Comparison of ENCODE assay signal across 13 cellular contexts in genomic region chr5:124718376-124718775, GRCh38. TPM values are rescaled to one million over a fixed set of nuclear protein-coding genes. Genes with fewer than 3 reads are reported as not detected.
A peak's percentile ranks its signal among the peaks of the same experiment; 100 is the strongest.
DNase-seq lines count a peak whose midpoint lies in the region; ATAC-seq, FAIRE-seq and TF ChIP-seq lines count a peak whose summit lies in the region.
"Had no signal": no experiment of that assay in that cellular context is flagged by ENCODE, and none has a peak within 500 bp of the region (broad histone marks: within the 10 kb centered on the region; RNA-seq: fewer than 3 reads in every experiment).

No MANE protein-coding gene starts in this region.

- H3K4me2 ChIP-seq in OCI-LY7 (ENCODE audit: low read length), result peak overlapping the region; percentile 95
- H3K4me2 ChIP-seq: A549 had no signal

- no peaks in the 10 kb centered on the region for H3K9me2 ChIP-seq in OCI-LY7 (ENCODE audit: insufficient read depth, low read length)

- intact Hi-C loops in OCI-LY7 (cut with micrococcal nuclease; ENCODE audit: unreplicated experiment), result no loop called here
- intact Hi-C loops in stomach (cut with DNase I; ENCODE audit: low total_unique reads), result no loop called here
- intact Hi-C loops in right cardiac atrium (cut with DNase I), result no loop called here

- H2AFZ ChIP-seq in OCI-LY7 (ENCODE audit: low read length), result no peak overlapping the region

- no TSS peak for BruUV-seq in OCI-LY7 (replicated peaks; lab: Mats Ljungman, UMichigan)

- 20 to 29% (median 26%) methylated on average over 2 of the region's 2 CpGs for WGBS in stomach, 5 donors
- WGBS in right cardiac atrium, result 36% methylated on average over 2 of the region's 2 CpGs

- no peak for FAIRE-seq in frontal cortex (lab: Jason Lieb, UNC)
- FAIRE-seq: A549, keratinocyte had no signal

- peaks cover 99% of the 10 kb centered on the region for H3K79me2 ChIP-seq in OCI-LY7 (ENCODE audit: insufficient read depth, low read depth, low read length)

- no peak for ATAC-seq in right cardiac atrium
- ATAC-seq: A549 had no signal

- no peaks in the 10 kb centered on the region for H3K9me3 ChIP-seq in OCI-LY7 (ENCODE audit: low read length)
- no peaks in the 10 kb centered on the region for H3K9me3 ChIP-seq in stomach
- no peaks in the 10 kb centered on the region for H3K9me3 ChIP-seq in right cardiac atrium (ENCODE audit: control insufficient read depth, low read length)
- H3K9me3 ChIP-seq: A549, suprapubic skin had no signal

- H3K27ac ChIP-seq in OCI-LY7 (ENCODE audit: low read depth, low read length, poor library complexity, severe bottlenecking), result peak overlapping the region; percentile 71
- peak overlapping the region in 3 of 5 donors; percentile 39 to 60 (median 49) for H3K27ac ChIP-seq in stomach
- no peak overlapping the region for H3K27ac ChIP-seq in right cardiac atrium (ENCODE audit: low read length)
- H3K27ac ChIP-seq: A549, suprapubic skin had no signal

- CTCF ChIA-PET in OCI-LY7 (lab: Charles Lee; ENCODE audit: unreplicated experiment), result interaction anchor here (1.1 to 1.6 kb wide), 2 partner anchors 11 to 14 kb away, joined by 3 to 4 read pairs; no protein-coding TSS in a partner anchor

- TF ChIP-seq POLR2A in stomach (IDR thresholded peaks at IDR 0.05), result no peak

- H3K36me3 ChIP-seq in OCI-LY7 (ENCODE audit: insufficient read depth, low read length) (peaks cover 6% of the 10 kb centered on the region), stomach (no peaks in the 10 kb centered on the region)
- H3K36me3 ChIP-seq: suprapubic skin had no signal

- H3K4me1 ChIP-seq in OCI-LY7 (ENCODE audit: insufficient read depth, low read length, poor library complexity, severe bottlenecking) (peaks cover 88% of the 10 kb centered on the region), stomach (peaks cover 24 to 55% (median 44%) of the 10 kb centered on the region in 4 donors), right cardiac atrium (ENCODE audit: control insufficient read depth, insufficient read depth, low read length) (peaks cover 5% of the 10 kb centered on the region)
- H3K4me1 ChIP-seq: A549 had no signal

- TF ChIP-seq EP300 in stomach (IDR thresholded peaks at IDR 0.05), result no peak

- H3K27me3 ChIP-seq in stomach (no peaks in the 10 kb centered on the region), right cardiac atrium (ENCODE audit: control insufficient read depth, insufficient read depth) (no peaks in the 10 kb centered on the region)
- H3K27me3 ChIP-seq: suprapubic skin had no signal

- TF ChIP-seq CTCF in OCI-LY7 (conservative IDR thresholded peaks at IDR 0.05; ENCODE audit: low read length) (no peak), stomach (IDR thresholded peaks at IDR 0.05) (no peak)

- POLR2A ChIA-PET in OCI-LY7 (lab: Charles Lee), result interaction anchor here (0.6 to 10.5 kb wide), 17 partner anchors 9 to 1885 kb away, joined by 3 to 121 read pairs (median 9); no protein-coding TSS in a partner anchor

- H3K4me3 ChIP-seq in OCI-LY7 (ENCODE audit: low read depth, low read length, poor library complexity, severe bottlenecking) (peak overlapping the region; percentile 61), stomach (no peak overlapping the region), right cardiac atrium (ENCODE audit: low read length) (no peak overlapping the region)
- H3K4me3 ChIP-seq: A549, suprapubic skin had no signal

- DNase-seq in NCI-H510A treated with DMSO at 0.1 percent for 48 hours (lab: John Stamatoyannopoulos, UW), result peak; percentile 29
- DNase-seq in NCI-H510A (lab: John Stamatoyannopoulos, UW), result no peak
- no peak for DNase-seq in OCI-LY7 (ENCODE audit: low spot score)
- peak; percentile 41 for DNase-seq in frontal cortex (ENCODE audit: low spot score in 2 of 2)
- DNase-seq in stomach, result no peak
- DNase-seq in T-helper 2 cell, result no peak
- DNase-seq in right cardiac atrium, result no peak
- no peak for DNase-seq in GF-D8 (lab: John Stamatoyannopoulos, UW)
- DNase-seq: NCI-H1436; stimulated activated CD4-positive, alpha-beta T cell treated with anti-CD3 and anti-CD28 coated beads, Interleukin-4, amount 100 ng/mL, for 1 hour had no signal

- no peaks in the 10 kb centered on the region for H4K20me1 ChIP-seq in OCI-LY7 (ENCODE audit: insufficient read depth, low read length)

RNA-seq across cellular contexts. Expression of gene ZNF608, which starts 28.1 kb away (rescaled TPM):
- 22.6 and 25.7 TPM in 2 replicates for total RNA-seq in OCI-LY7 (2014; rRNA removed; shearing (Covaris generic))
- total RNA-seq in OCI-LY7 (2022), result 58.8 and 61.4 TPM in 2 replicates
- total RNA-seq in frontal cortex, result 106 TPM
- 100 to 1,000 TPM in 1 of 5 donors, 10 to 100 TPM in 4; 19.0 to 386 (median 27.2) TPM for total RNA-seq in stomach
- 1 to 10 TPM; 5.5 to 8.7 (median 7.5) TPM for polyA plus RNA-seq in stomach
- total RNA-seq in right cardiac atrium, result 10 to 100 TPM; 31.1 to 43.7 (median 41.2) TPM
- polyA plus RNA-seq in right cardiac atrium, result 16.4 TPM

Comparison
In these comparisons a context has a peak if more than half of its experiments do, and no peak if none do; other contexts are left out.
1. DNase-seq: peak in NCI-H510A treated with DMSO at 0.1 percent for 48 hours (single experiment) and frontal cortex (2 of 2); none in NCI-H510A (single experiment), OCI-LY7 (single experiment), stomach (single experiment), T-helper 2 cell (0 of 5), right cardiac atrium (0 of 3) and GF-D8 (single experiment).